24 cellular contexts compared by ENCODE assay signal in the genomic region with DNA sequence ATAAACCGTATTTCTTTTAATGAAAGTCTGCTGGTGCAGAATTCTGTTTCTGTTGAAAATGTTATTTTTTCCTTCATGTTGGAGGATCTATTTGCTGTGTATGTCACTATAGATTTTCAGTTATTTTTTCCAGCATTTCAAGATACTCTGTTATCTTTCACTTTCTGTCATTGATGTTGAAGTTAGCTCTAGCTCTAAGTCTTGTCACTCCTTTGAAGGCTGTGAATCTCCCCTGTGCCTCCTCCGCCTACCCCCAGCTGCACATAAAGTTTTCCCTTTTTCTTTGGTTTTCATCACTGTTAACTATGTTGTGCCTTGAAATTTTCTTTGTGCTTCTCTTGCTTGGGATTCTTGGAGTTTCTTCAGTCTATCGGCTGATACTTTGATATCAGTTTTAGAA. TPM values are rescaled to one million over a fixed set of nuclear protein-coding genes. Genes with fewer than 3 reads are reported as not detected.
A peak's percentile ranks its signal among the peaks of the same experiment; 100 is the strongest.
DNase-seq lines count a peak whose midpoint lies in the region; ATAC-seq, FAIRE-seq and TF ChIP-seq lines count a peak whose summit lies in the region.
"Had no signal": no experiment of that assay in that cellular context is flagged by ENCODE, and none has a peak within 500 bp of the region (broad histone marks: within the 10 kb centered on the region; RNA-seq: fewer than 3 reads in every experiment).

No MANE protein-coding gene starts in this region.

- H3K27ac ChIP-seq in osteoblast (ENCODE audit: low read depth, low read length): no peak overlapping the region
- H3K27ac ChIP-seq: neutrophil, WERI-Rb-1 had no signal

- H3K9me3 ChIP-seq in osteoblast (ENCODE audit: low read depth, low read length): no peaks in the 10 kb centered on the region
- H3K9me3 ChIP-seq: neutrophil had no signal

- no peak overlapping the region for H3K4me3 ChIP-seq in osteoblast (ENCODE audit: insufficient read depth, low read length)

- H3K4me1 Mint-ChIP-seq in activated CD4-positive, alpha-beta T cell treated with anti-CD3 and anti-CD28 coated beads for 36 hours: peaks cover 70% of the 10 kb centered on the region
- peaks cover 87% of the 10 kb centered on the region for H3K4me1 Mint-ChIP-seq in activated naive CD8-positive, alpha-beta T cell (ENCODE audit: low read depth)

- peaks cover 11% of the 10 kb centered on the region for H3K36me3 Mint-ChIP-seq in activated CD4-positive, alpha-beta T cell treated with anti-CD3 and anti-CD28 coated beads for 36 hours (ENCODE audit: low read depth)
- H3K36me3 Mint-ChIP-seq in activated naive CD8-positive, alpha-beta T cell: no peaks in the 10 kb centered on the region

- ATAC-seq in activated CD4-positive, alpha-beta T cell treated with anti-CD3 and anti-CD28 coated beads for 36 hours: peak; percentile 65
- ATAC-seq in HG03521 (IDR thresholded peaks at IDR 0.05; ENCODE audit: unreplicated experiment): no peak

- H4K20me1 ChIP-seq in osteoblast (ENCODE audit: insufficient read depth, low read length): peaks cover 21% of the 10 kb centered on the region

- H3K36me3 ChIP-seq in osteoblast (ENCODE audit: insufficient read depth, low read length): no peaks in the 10 kb centered on the region
- H3K36me3 ChIP-seq: neutrophil, WERI-Rb-1 had no signal

- CTCF ChIA-PET in activated CD4-positive, alpha-beta T cell treated with anti-CD3 and anti-CD28 coated beads for 36 hours (lab: Charles Lee): interaction anchor here (0.6 kb wide), 1 partner anchor 180 kb away, joined by 3 read pairs; no protein-coding TSS in a partner anchor

- H3K4me3 Mint-ChIP-seq in activated CD4-positive, alpha-beta T cell treated with anti-CD3 and anti-CD28 coated beads for 36 hours: peak overlapping the region; percentile 20
- peak overlapping the region; percentile 39 for H3K4me3 Mint-ChIP-seq in activated naive CD8-positive, alpha-beta T cell
- H3K4me3 Mint-ChIP-seq: T-helper 2 cell treated with Interferon-gamma antibody and Interleukin-4, amounts not matched to agents 5 μg/mL and 100 μg/mL, for 36 hours; type B pancreatic cell had no signal

- peak; percentile 68 for FAIRE-seq in GM18507 (lab: Jason Lieb, UNC)

- H3K4me1 ChIP-seq in osteoblast (ENCODE audit: insufficient read depth, low read length): peaks cover 38% of the 10 kb centered on the region

- H3K79me2 ChIP-seq in osteoblast (ENCODE audit: insufficient read depth, low read length): peaks cover 82% of the 10 kb centered on the region

- no peak overlapping the region for H3K27ac Mint-ChIP-seq in activated CD4-positive, alpha-beta T cell treated with anti-CD3 and anti-CD28 coated beads for 36 hours
- peak overlapping the region; percentile 69 for H3K27ac Mint-ChIP-seq in activated naive CD8-positive, alpha-beta T cell
- H3K27ac Mint-ChIP-seq: type B pancreatic cell had no signal

- POLR2A ChIA-PET in activated CD4-positive, alpha-beta T cell treated with anti-CD3 and anti-CD28 coated beads for 36 hours (lab: Charles Lee): interaction anchor here (0.8 kb wide), 1 partner anchor 21 kb away, joined by 4 read pairs; the partner anchor contains the start of gene URI1

- TF ChIP-seq CTCF in osteoblast (IDR thresholded peaks at IDR 0.05; ENCODE audit: extremely low read depth, low read depth, low read length): no peak

- no peak overlapping the region for H3K4me2 ChIP-seq in osteoblast (ENCODE audit: insufficient read depth, low read length)

- no peak overlapping the region for H2AFZ ChIP-seq in osteoblast (ENCODE audit: low read length)

- intact Hi-C loops in activated CD4-positive, alpha-beta T cell treated with anti-CD3 and anti-CD28 coated beads for 36 hours (cut with DNase I, micrococcal nuclease): no loop called here

- no peaks in the 10 kb centered on the region for H3K9me3 Mint-ChIP-seq in activated CD4-positive, alpha-beta T cell treated with anti-CD3 and anti-CD28 coated beads for 36 hours (ENCODE audit: low read depth)
- no peaks in the 10 kb centered on the region for H3K9me3 Mint-ChIP-seq in activated naive CD8-positive, alpha-beta T cell (ENCODE audit: low read depth)
- H3K9me3 Mint-ChIP-seq: T-helper 2 cell treated with Interferon-gamma antibody and Interleukin-4, amounts not matched to agents 5 μg/mL and 100 μg/mL, for 36 hours; type B pancreatic cell had no signal

- H3K27me3 Mint-ChIP-seq in activated CD4-positive, alpha-beta T cell treated with anti-CD3 and anti-CD28 coated beads for 36 hours: no peaks in the 10 kb centered on the region
- H3K27me3 Mint-ChIP-seq in activated naive CD8-positive, alpha-beta T cell: no peaks in the 10 kb centered on the region
- H3K27me3 Mint-ChIP-seq: type B pancreatic cell had no signal

- H3K27me3 ChIP-seq in osteoblast (ENCODE audit: insufficient read depth, low read length): no peaks in the 10 kb centered on the region
- H3K27me3 ChIP-seq: neutrophil had no signal

- peak; percentile 25 for DNase-seq in activated CD4-positive, alpha-beta T cell treated with anti-CD3 and anti-CD28 coated beads for 36 hours
- no peak for DNase-seq in activated CD4-positive, alpha-beta T cell treated with anti-CD3 and anti-CD28 coated beads, Interleukin-2, amount 50 U/mL, for 4 hours
- DNase-seq in GM18507 (ENCODE audit: extremely low spot score, insufficient read length, low read depth) (no peak), osteoblast (ENCODE audit: insufficient read length, low spot score, missing footprints) (peak; percentile 17), NK-92 (lab: John Stamatoyannopoulos, UW; ENCODE audit: unreplicated experiment) (no peak)
- DNase-seq in effector CD8-positive, alpha-beta T cell (lab: John Stamatoyannopoulos, UW): no peak
- DNase-seq: activated CD4-positive, alpha-beta T cell treated with anti-CD3 and anti-CD28 coated beads, Interleukin-2, amount 50 U/mL, for 1 hour; activated CD8-positive, alpha-beta memory T cell treated with anti-CD3 and anti-CD28 coated beads, Interleukin-2, amount 50 U/mL, for 4 hours; activated gamma-delta T cell treated with Interleukin-2 at 50 U/mL for 16 hours; AML-193; aorta; central memory CD4-positive, alpha-beta T cell; H7; head of caudate nucleus; NCI-H1092; NCI-H1930; RPMI8226; stimulated activated CD8-positive, alpha-beta memory T cell treated with anti-CD3 and anti-CD28 coated beads, Interleukin-4, amount 100 ng/mL, for 48 hours; WERI-Rb-1 had no signal

RNA-seq across cellular contexts. Expression of gene URI1, which starts 20.7 kb away (rescaled TPM):
- 10 to 100 TPM; 61.3 to 69.7 TPM for total RNA-seq in activated CD4-positive, alpha-beta T cell treated with anti-CD3 and anti-CD28 coated beads for 36 hours
- total RNA-seq in osteoblast: 72.8 and 86.1 TPM in 2 replicates

Comparison
In these comparisons a context has a peak if more than half of its experiments do, and no peak if none do; other contexts are left out.
1. DNase-seq: peak in activated CD4-positive, alpha-beta T cell treated with anti-CD3 and anti-CD28 coated beads for 36 hours (single experiment) and osteoblast (single experiment); none in activated CD4-positive, alpha-beta T cell treated with anti-CD3 and anti-CD28 coated beads, Interleukin-2, amount 50 U/mL, for 4 hours (0 of 2), GM18507 (single experiment), effector CD8-positive, alpha-beta T cell (single experiment) and NK-92 (single experiment).